Comparison of ENCODE assay signal across 2 cellular contexts in genomic region chr16:2481676-2482075, GRCh38.
TF ChIP-seq lines count a peak whose summit lies in the region.

No MANE protein-coding gene starts in this region.

TF ChIP-seq in IMR-90, 13 proteins besides CTCF, POLR2A, EP300 and RAD21:
- TF ChIP-seq BHLHE40 (IDR thresholded peaks at IDR 0.05; ENCODE audit: low read depth, low read length) (no peak), SMC3 (IDR thresholded peaks at IDR 0.05; ENCODE audit: low read depth, low read length) (no peak)

TF ChIP-seq in H1, 55 proteins besides CTCF, POLR2A, EP300 and RAD21:
- TF ChIP-seq E2F6 (IDR thresholded peaks at IDR 0.05) (no peak), TAF7 (optimal IDR thresholded peaks at IDR 0.05; ENCODE audit: borderline replicate concordance, low read depth, low read length) (no peak), SIX5 (IDR thresholded peaks at IDR 0.05; ENCODE audit: low read depth, low read length) (no peak), JUND (IDR thresholded peaks at IDR 0.05; ENCODE audit: low read length) (no peak), FOSL1 (IDR thresholded peaks at IDR 0.05; ENCODE audit: insufficient read depth, low read depth, low read length) (no peak), ASH2L (IDR thresholded peaks at IDR 0.05; ENCODE audit: low read length) (no peak), CHD2 (IDR thresholded peaks at IDR 0.05; ENCODE audit: low read length) (no peak), HDAC6 (IDR thresholded peaks at IDR 0.05; ENCODE audit: low read depth, low read length) (no peak), GABPA (IDR thresholded peaks at IDR 0.05; ENCODE audit: borderline replicate concordance, insufficient read depth, low read length) (no peak), SAP30 (IDR thresholded peaks at IDR 0.05; ENCODE audit: insufficient read depth, insufficient replicate concordance, low read length) (no peak), SRF (IDR thresholded peaks at IDR 0.05; ENCODE audit: low read depth, low read length) (no peak), SP1 (IDR thresholded peaks at IDR 0.05; ENCODE audit: low read depth, low read length) (no peak), CREB1 (IDR thresholded peaks at IDR 0.05) (no peak), GTF2F1 (IDR thresholded peaks at IDR 0.05; ENCODE audit: borderline replicate concordance, low read depth, low read length) (no peak), JUN (IDR thresholded peaks at IDR 0.05; ENCODE audit: low read depth, low read length) (no peak), RBBP5 (IDR thresholded peaks at IDR 0.05; ENCODE audit: borderline replicate concordance, low read depth, low read length) (no peak)
